In genomic region chr18:49046125-49046524, GRCh38 we compare ENCODE assay signal across 19 cellular contexts.
A peak's percentile ranks its signal among the peaks of the same experiment; 100 is the strongest.
DNase-seq lines count a peak whose midpoint lies in the region; ATAC-seq, FAIRE-seq and TF ChIP-seq lines count a peak whose summit lies in the region.
"Had no signal": no experiment of that assay in that cellular context is flagged by ENCODE, and none has a peak within 500 bp of the region (broad histone marks: within the 10 kb centered on the region; RNA-seq: fewer than 3 reads in every experiment).

No MANE protein-coding gene starts in this region.

- peaks cover 0 to 7% (median 0%) of the 10 kb centered on the region in 11 experiments; a peak in 3 of 22 replicates for H4K20me1 ChIP-seq in BLaER1 treated with 17β-estradiol and CSF1 and Interleukin-3, amounts not matched to agents 10 nM and 100 nM
- H4K20me1 ChIP-seq in astrocyte (ENCODE audit: insufficient read depth, low read length): no peaks in the 10 kb centered on the region

- peaks cover 3% of the 10 kb centered on the region for H3K79me1 ChIP-seq in trophoblast cell (ENCODE audit: low read length)

- peaks cover 9 to 84% (median 54%) of the 10 kb centered on the region in 10 experiments for H3K4me1 ChIP-seq in BLaER1 treated with 17β-estradiol and CSF1 and Interleukin-3, amounts not matched to agents 10 nM and 100 nM
- no peaks in the 10 kb centered on the region for H3K4me1 ChIP-seq in astrocyte (ENCODE audit: insufficient read depth, low read length)
- no peaks in the 10 kb centered on the region for H3K4me1 ChIP-seq in trophoblast cell (ENCODE audit: control insufficient read depth in 1 of 2, insufficient read depth in 2 of 2, low read length in 2 of 2)

- WGBS in trophoblast cell (ENCODE audit: extremely low coverage, insufficient coverage, insufficient read length): no CpG with 5 or more reads among the region's 6 CpGs

- H3K36me3 Mint-ChIP-seq in astrocyte (ENCODE audit: low read depth, unreplicated experiment) (peaks cover 12% of the 10 kb centered on the region), nephron progenitor cell (ENCODE audit: low read depth) (peaks cover 12% of the 10 kb centered on the region)
- H3K36me3 Mint-ChIP-seq in naive thymus-derived CD8-positive, alpha-beta T cell: peaks cover 20 to 39% (median 39%) of the 10 kb centered on the region in 3 donors

- H3K9me3 ChIP-seq in BLaER1 treated with 17β-estradiol and CSF1 and Interleukin-3, amounts not matched to agents 10 nM and 100 nM (replicated peaks in 1 of 11): peaks cover 0 to 6% (median 0%) of the 10 kb centered on the region in 11 experiments; a peak in 3 of 22 replicates
- H3K9me3 ChIP-seq in astrocyte (ENCODE audit: insufficient read depth, low read depth, low read length): no peaks in the 10 kb centered on the region
- H3K9me3 ChIP-seq in trophoblast cell (ENCODE audit: insufficient read depth, low read depth, low read length): peaks cover 2% of the 10 kb centered on the region
- H3K9me3 ChIP-seq: MG63 had no signal

- no peak for TF ChIP-seq CTCF in astrocyte (IDR thresholded peaks at IDR 0.05; ENCODE audit: insufficient read depth, low read depth, low read length)
- no peak for TF ChIP-seq CTCF in nephron progenitor cell (IDR thresholded peaks at IDR 0.05)

- H3K4me3 Mint-ChIP-seq in astrocyte (ENCODE audit: unreplicated experiment): no peak overlapping the region
- H3K4me3 Mint-ChIP-seq in naive thymus-derived CD8-positive, alpha-beta T cell: no peak overlapping the region
- H3K4me3 Mint-ChIP-seq in nephron progenitor cell: no peak overlapping the region

- no peaks in the 10 kb centered on the region for H3K27me3 ChIP-seq in BLaER1 treated with 17β-estradiol and CSF1 and Interleukin-3, amounts not matched to agents 10 nM and 100 nM
- H3K27me3 ChIP-seq in astrocyte (ENCODE audit: insufficient read depth, low read length): no peaks in the 10 kb centered on the region
- no peaks in the 10 kb centered on the region for H3K27me3 ChIP-seq in trophoblast cell (ENCODE audit: insufficient read depth, low read length)
- H3K27me3 ChIP-seq: MG63 had no signal

- H3K4me1 Mint-ChIP-seq in astrocyte (ENCODE audit: low read depth, unreplicated experiment) (peaks cover 7% of the 10 kb centered on the region), nephron progenitor cell (peaks cover 37% of the 10 kb centered on the region)
- peaks cover 4 to 25% (median 16%) of the 10 kb centered on the region in 4 donors for H3K4me1 Mint-ChIP-seq in naive thymus-derived CD8-positive, alpha-beta T cell

- POLR2A ChIA-PET in naive thymus-derived CD8-positive, alpha-beta T cell (lab: Charles Lee): no interaction called here

- peak overlapping the region in 1 of 11 experiments; percentile 46; a peak in 1 of 22 replicates for H3K9ac ChIP-seq in BLaER1 treated with 17β-estradiol and CSF1 and Interleukin-3, amounts not matched to agents 10 nM and 100 nM
- no peak overlapping the region for H3K9ac ChIP-seq in astrocyte (ENCODE audit: low read length)
- H3K9ac ChIP-seq in trophoblast cell (ENCODE audit: low read length): no peak overlapping the region

- ATAC-seq in naive thymus-derived CD8-positive, alpha-beta T cell: no peak
- ATAC-seq: Panc1, Right ventricle myocardium inferior had no signal

- peak overlapping the region in 5 of 11 experiments; percentile 21 to 55 (median 51); a peak in 5 of 22 replicates for H3K27ac ChIP-seq in BLaER1 treated with 17β-estradiol and CSF1 and Interleukin-3, amounts not matched to agents 10 nM and 100 nM
- H3K27ac ChIP-seq in astrocyte (ENCODE audit: low read depth, low read length) (no peak overlapping the region), trophoblast cell (ENCODE audit: low read depth, low read length) (no peak overlapping the region)
- H3K27ac ChIP-seq: SK-N-MC had no signal

- peaks cover 3 to 37% (median 28%) of the 10 kb centered on the region in 11 experiments; a peak in 20 of 22 replicates for H3K36me3 ChIP-seq in BLaER1 treated with 17β-estradiol and CSF1 and Interleukin-3, amounts not matched to agents 10 nM and 100 nM
- H3K36me3 ChIP-seq in astrocyte (ENCODE audit: insufficient read depth, low read length) (no peaks in the 10 kb centered on the region), trophoblast cell (ENCODE audit: control insufficient read depth in 1 of 2, insufficient read depth in 2 of 2, low read length in 2 of 2) (no peaks in the 10 kb centered on the region)

- H3K79me2 ChIP-seq in astrocyte (ENCODE audit: insufficient read depth, low read length) (no peaks in the 10 kb centered on the region), trophoblast cell (ENCODE audit: control insufficient read depth, insufficient read depth, low read length, poor library complexity) (no peaks in the 10 kb centered on the region)

- H3K27ac Mint-ChIP-seq in astrocyte (ENCODE audit: unreplicated experiment) (no peak overlapping the region), nephron progenitor cell (no peak overlapping the region)
- H3K27ac Mint-ChIP-seq in naive thymus-derived CD8-positive, alpha-beta T cell: peak overlapping the region in 7 of 10 donors; percentile 3 to 79 (median 54)

- no peak overlapping the region for H2BK120ac ChIP-seq in trophoblast cell (ENCODE audit: insufficient read depth, low read length, poor library complexity)

- H4K8ac ChIP-seq in trophoblast cell (ENCODE audit: low read depth, low read length): no peak overlapping the region

- no peaks in the 10 kb centered on the region for H3K27me3 Mint-ChIP-seq in astrocyte (ENCODE audit: low read depth, unreplicated experiment)
- no peaks in the 10 kb centered on the region for H3K27me3 Mint-ChIP-seq in naive thymus-derived CD8-positive, alpha-beta T cell
- H3K27me3 Mint-ChIP-seq in nephron progenitor cell (ENCODE audit: low read depth, poor library complexity): peaks cover 9% of the 10 kb centered on the region

- H2AFZ ChIP-seq in astrocyte (ENCODE audit: low read depth, low read length): no peak overlapping the region
- no peak overlapping the region for H2AFZ ChIP-seq in trophoblast cell (ENCODE audit: insufficient read depth, low read length, poor library complexity)

- H2BK12ac ChIP-seq in trophoblast cell (ENCODE audit: low read length): no peak overlapping the region

- no peak overlapping the region for H3K18ac ChIP-seq in trophoblast cell (ENCODE audit: low read length)

- H3K4ac ChIP-seq in trophoblast cell (ENCODE audit: low read depth, low read length): no peak overlapping the region

- peak overlapping the region in 10 of 11 experiments; percentile 55 to 82 (median 74); a peak in 21 of 22 replicates for H3K4me2 ChIP-seq in BLaER1 treated with 17β-estradiol and CSF1 and Interleukin-3, amounts not matched to agents 10 nM and 100 nM
- no peak overlapping the region for H3K4me2 ChIP-seq in astrocyte (ENCODE audit: low read length)
- H3K4me2 ChIP-seq in trophoblast cell (ENCODE audit: low read length): no peak overlapping the region

- no peak overlapping the region for H3K4me3 ChIP-seq in BLaER1 treated with 17β-estradiol and CSF1 and Interleukin-3, amounts not matched to agents 10 nM and 100 nM
- H3K4me3 ChIP-seq in astrocyte (ENCODE audit: insufficient read depth, low read depth, low read length): no peak overlapping the region
- H3K4me3 ChIP-seq in trophoblast cell (ENCODE audit: low read depth, low read length): no peak overlapping the region
- H3K4me3 ChIP-seq: MG63, SK-N-MC had no signal

- peak; percentile 40 for FAIRE-seq in GM12892 (lab: Jason Lieb, UNC)
- FAIRE-seq in astrocyte (lab: Jason Lieb, UNC): peak; percentile 77
- FAIRE-seq: H54 had no signal

- no peak for TF ChIP-seq POLR2A in GM12892 (IDR thresholded peaks at IDR 0.05; ENCODE audit: low read depth, low read length)

- no peak overlapping the region for H3K23ac ChIP-seq in trophoblast cell (ENCODE audit: low read length)

- H2AK5ac ChIP-seq in trophoblast cell (ENCODE audit: low read length): no peak overlapping the region

- no peak overlapping the region for H4K91ac ChIP-seq in trophoblast cell (ENCODE audit: low read depth, low read length)

- H3K9me3 Mint-ChIP-seq in astrocyte (ENCODE audit: unreplicated experiment) (no peaks in the 10 kb centered on the region), nephron progenitor cell (no peaks in the 10 kb centered on the region)
- peaks cover 0 to 1% (median 0%) of the 10 kb centered on the region in 9 donors for H3K9me3 Mint-ChIP-seq in naive thymus-derived CD8-positive, alpha-beta T cell

- H3K14ac ChIP-seq in trophoblast cell (ENCODE audit: low read length): no peak overlapping the region

- DNase-seq in GM12892 (ENCODE audit: insufficient read length): no peak
- DNase-seq in astrocyte (ENCODE audit: low read depth): no peak
- DNase-seq in naive thymus-derived CD8-positive, alpha-beta T cell: no peak
- no peak for DNase-seq in NCI-H446 treated with DMSO at 0.1 percent for 48 hours (lab: John Stamatoyannopoulos, UW)
- DNase-seq in NCI-H146 treated with DMSO at 0.1 percent for 48 hours (lab: John Stamatoyannopoulos, UW; ENCODE audit: unreplicated experiment): no peak
- no peak for DNase-seq in trophoblast cell
- no peak for DNase-seq in nephron progenitor cell
- DNase-seq: ACHN, KBM-7, MG63, NCI-H1105, NCI-H187 treated with DMSO at 0.1 percent for 48 hours, NCI-H2171, NCI-H82 had no signal

- no peak overlapping the region for H2BK5ac ChIP-seq in trophoblast cell (ENCODE audit: low read depth, low read length, poor library complexity)

- no peak overlapping the region for H4K12ac ChIP-seq in trophoblast cell (ENCODE audit: low read depth, low read length)

Comparison
In these comparisons a context has a peak if more than half of its experiments do, and no peak if none do; other contexts are left out.
1. H3K4me2 ChIP-seq: peak in BLaER1 treated with 17β-estradiol and CSF1 and Interleukin-3, amounts not matched to agents 10 nM and 100 nM (10 of 11); none in astrocyte (single experiment) and trophoblast cell (single experiment).
2. H3K27ac Mint-ChIP-seq: peak in naive thymus-derived CD8-positive, alpha-beta T cell (7 of 10); none in astrocyte (single experiment) and nephron progenitor cell (single experiment).